In genomic region chr15:60661075-60661645, GRCh38 we compare ENCODE assay signal across 13 cellular contexts.
A peak's percentile ranks its signal among the peaks of the same experiment; 100 is the strongest.
DNase-seq lines count a peak whose midpoint lies in the region; ATAC-seq and TF ChIP-seq lines count a peak whose summit lies in the region.
"Had no signal": no experiment of that assay in that cellular context is flagged by ENCODE, and none has a peak within 500 bp of the region (broad histone marks: within the 10 kb centered on the region; RNA-seq: fewer than 3 reads in every experiment).

No MANE protein-coding gene starts in this region.

- ATAC-seq in RWPE2 (ENCODE audit: low read depth) (peak; percentile 19; the same call in 1 of the 3 replicates), psoas muscle (peak; percentile 40 to 69 (median 46)), GM21619 (IDR thresholded peaks at IDR 0.05; ENCODE audit: unreplicated experiment) (no peak), HG03442 (IDR thresholded peaks at IDR 0.05; ENCODE audit: unreplicated experiment) (no peak)

- H3K79me2 ChIP-seq in ACC112 (ENCODE audit: control insufficient read depth, insufficient read depth, low read length, unreplicated experiment) = no peaks in the 10 kb centered on the region

- no peaks in the 10 kb centered on the region for H3K9me3 ChIP-seq in RWPE2 (ENCODE audit: severe bottlenecking)
- no peaks in the 10 kb centered on the region for H3K9me3 ChIP-seq in esophagus (ENCODE audit: control insufficient read depth in 2 of 2, insufficient read depth in 1 of 2, low read depth in 1 of 2, low read length in 1 of 2)
- H3K9me3 ChIP-seq in psoas muscle = no peaks in the 10 kb centered on the region
- H3K9me3 ChIP-seq: body of pancreas, SJSA1 had no signal

- intact Hi-C loops in psoas muscle (cut with DNase I) = no loop called here

- H3K36me3 ChIP-seq in ACC112 (ENCODE audit: insufficient read depth, low read length) = no peaks in the 10 kb centered on the region
- H3K36me3 ChIP-seq in RWPE2 (ENCODE audit: low read depth) = no peaks in the 10 kb centered on the region
- H3K36me3 ChIP-seq in esophagus (ENCODE audit: control insufficient read depth in 2 of 2, insufficient read depth in 2 of 2, low read length in 1 of 2) = no peaks in the 10 kb centered on the region
- H3K36me3 ChIP-seq in psoas muscle (ENCODE audit: insufficient read depth in 1 of 2, low read depth in 1 of 2) = no peaks in the 10 kb centered on the region
- H3K36me3 ChIP-seq: SJSA1 had no signal

- H2AFZ ChIP-seq in ACC112 (ENCODE audit: low read length, unreplicated experiment) = peak overlapping the region; percentile 64

- H3K4me3 ChIP-seq in ACC112 (ENCODE audit: low read depth, low read length) = peak overlapping the region; percentile 19
- H3K4me3 ChIP-seq in RWPE2 (ENCODE audit: severe bottlenecking) = no peak overlapping the region
- no peak overlapping the region for H3K4me3 ChIP-seq in esophagus (ENCODE audit: low read depth in 1 of 2, low read length in 2 of 2)
- no peak overlapping the region for H3K4me3 ChIP-seq in psoas muscle
- H3K4me3 ChIP-seq: body of pancreas, SJSA1 had no signal

- H3K27me3 ChIP-seq in ACC112 (ENCODE audit: insufficient read depth, low read length) = no peaks in the 10 kb centered on the region
- no peaks in the 10 kb centered on the region for H3K27me3 ChIP-seq in RWPE2 (ENCODE audit: insufficient read depth, poor library complexity, severe bottlenecking)
- no peaks in the 10 kb centered on the region for H3K27me3 ChIP-seq in esophagus (ENCODE audit: control insufficient read depth in 1 of 2, insufficient read depth in 2 of 2, low read length in 2 of 2)
- H3K27me3 ChIP-seq in psoas muscle (ENCODE audit: insufficient read depth in 3 of 3, low read length in 2 of 3) = no peaks in the 10 kb centered on the region
- H3K27me3 ChIP-seq: body of pancreas, SJSA1 had no signal

- 38 to 59% methylated on average over 1 of the region's 1 CpG for WGBS in esophagus, 2 donors
- WGBS in psoas muscle, 3 donors = 20 to 33% (median 26%) methylated on average over 1 of the region's 1 CpG

- H3K4me1 ChIP-seq in ACC112 (ENCODE audit: control insufficient read depth, insufficient read depth, low read length, unreplicated experiment) (peaks cover 16% of the 10 kb centered on the region), RWPE2 (ENCODE audit: insufficient read depth, poor library complexity, severe bottlenecking) (peaks cover 11% of the 10 kb centered on the region), esophagus (ENCODE audit: control insufficient read depth in 2 of 2, insufficient read depth in 2 of 2, low read length in 1 of 2) (no peaks in the 10 kb centered on the region), psoas muscle (peaks cover 24% of the 10 kb centered on the region)
- H3K4me1 ChIP-seq: SJSA1 had no signal

- H3K27ac ChIP-seq in ACC112 (ENCODE audit: low read depth, low read length) (peak overlapping the region; percentile 64), RWPE2 (ENCODE audit: poor library complexity, severe bottlenecking) (peak overlapping the region; percentile 33), esophagus (ENCODE audit: low read depth in 2 of 2, low read length in 1 of 2) (peak overlapping the region; percentile 61 to 88), psoas muscle (peak overlapping the region; percentile 47)
- H3K27ac ChIP-seq: SJSA1, VCaP had no signal

- no peak for DNase-seq in RWPE2 (ENCODE audit: low spot score)
- no peak for DNase-seq in psoas muscle
- no peak for DNase-seq in EL
- no peak for DNase-seq in GM20000 (ENCODE audit: low spot score)
- DNase-seq: activated CD8-positive, alpha-beta memory T cell treated with anti-CD3 and anti-CD28 coated beads for 24 hours; body of pancreas; stimulated activated CD4-positive, alpha-beta T cell treated with anti-CD3 and anti-CD28 coated beads, Interleukin-4, amount 100 ng/mL, for 1 hour had no signal

- no peak for TF ChIP-seq CTCF in RWPE2 (IDR thresholded peaks at IDR 0.05; ENCODE audit: poor library complexity, severe bottlenecking)
- no peak for TF ChIP-seq CTCF in psoas muscle (IDR thresholded peaks at IDR 0.05)
- no peak for TF ChIP-seq CTCF in GM20000 (IDR thresholded peaks at IDR 0.05; ENCODE audit: extremely low read depth, missing control alignments)

Comparison
In these comparisons a context has a peak if more than half of its experiments do, and no peak if none do; other contexts are left out.
1. ATAC-seq: peak in RWPE2 (single experiment) and psoas muscle (4 of 4); none in GM21619 (single experiment) and HG03442 (single experiment).
2. Peak in every context shown above with its lines, with median percentiles within 50 percentile points of each other: H3K27ac ChIP-seq.